Comparison of ENCODE assay signal across 1 cellular context in the genomic region with DNA sequence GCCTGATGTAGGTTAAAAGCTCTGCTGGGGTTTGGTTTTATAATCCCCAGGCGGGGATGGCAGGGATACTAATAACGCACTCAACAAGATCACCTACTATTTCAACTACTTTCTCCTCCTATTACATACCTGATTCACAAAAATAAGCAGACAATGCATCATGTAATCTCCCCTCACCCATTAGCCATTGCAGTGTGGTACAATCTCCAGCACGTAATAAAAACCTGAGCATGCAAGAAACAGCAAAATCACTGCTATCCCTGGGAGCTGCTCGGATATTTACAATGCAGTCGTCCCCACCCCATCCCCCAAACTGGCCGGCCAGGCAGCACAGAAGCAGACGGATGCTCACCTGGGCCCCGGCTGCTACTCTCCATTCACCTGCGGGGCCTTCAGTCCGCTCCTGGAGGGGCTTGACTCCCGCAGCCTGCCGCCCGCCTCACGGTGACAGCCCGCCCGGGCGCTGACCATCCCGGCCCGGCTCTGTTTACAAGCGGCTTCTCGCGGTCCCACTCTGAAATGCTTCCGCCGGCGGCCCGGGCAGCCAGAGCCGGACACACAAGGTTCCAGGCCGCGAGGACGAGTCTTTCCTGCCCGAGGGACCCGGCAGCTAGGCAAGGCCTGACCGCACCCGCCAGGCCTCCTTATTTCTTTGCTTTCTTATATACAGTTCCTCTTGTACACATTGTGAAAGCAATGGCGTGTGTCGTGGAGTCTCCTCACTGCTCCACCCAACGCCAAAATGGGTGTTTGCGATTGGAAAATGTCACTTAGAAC.
TF ChIP-seq lines count a peak whose summit lies in the region.

A gene with protein sequence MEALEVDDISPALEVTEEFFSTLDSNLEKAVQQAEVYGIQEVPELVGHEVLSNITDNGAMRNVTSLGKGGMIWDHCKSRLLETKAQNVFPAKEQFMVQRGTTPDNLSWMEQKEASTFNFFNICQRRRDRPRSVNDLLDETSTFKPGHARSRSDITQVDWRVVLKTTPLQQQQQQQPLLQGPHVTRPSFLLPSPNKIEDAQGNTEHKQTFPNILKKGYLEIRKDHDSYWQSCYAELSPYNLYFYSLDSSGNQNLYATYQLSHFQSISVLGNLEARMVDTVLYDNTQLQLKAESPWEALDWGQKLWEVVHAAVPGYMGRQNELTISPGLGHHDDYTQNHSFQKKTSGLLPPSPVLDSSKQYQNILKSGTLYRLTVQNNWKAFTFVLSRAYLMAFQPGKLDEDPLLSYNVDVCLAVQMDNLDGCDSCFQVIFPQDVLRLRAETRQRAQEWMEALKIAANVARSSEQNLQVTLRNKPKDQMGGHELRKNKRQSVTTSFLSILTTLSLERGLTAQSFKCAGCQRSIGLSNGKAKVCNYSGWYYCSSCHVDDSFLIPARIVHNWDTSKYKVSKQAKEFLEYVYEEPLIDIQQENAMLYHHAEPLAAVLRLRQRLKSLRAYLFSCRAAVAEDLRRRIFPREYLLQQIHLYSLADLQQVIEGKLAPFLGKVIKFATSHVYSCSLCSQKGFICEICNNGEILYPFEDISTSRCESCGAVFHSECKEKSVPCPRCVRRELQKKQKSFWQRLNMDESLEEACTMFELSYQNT (minus strand): TSS at position 491 of the 777 bp plus-strand sequence. CDS start 23,888 bp downstream, outside the sequence.

TF ChIP-seq in HepG2, 621 proteins besides CTCF, POLR2A, EP300 and RAD21 (continued from another document and continues in another):
- TF ChIP-seq, protein P1, sequence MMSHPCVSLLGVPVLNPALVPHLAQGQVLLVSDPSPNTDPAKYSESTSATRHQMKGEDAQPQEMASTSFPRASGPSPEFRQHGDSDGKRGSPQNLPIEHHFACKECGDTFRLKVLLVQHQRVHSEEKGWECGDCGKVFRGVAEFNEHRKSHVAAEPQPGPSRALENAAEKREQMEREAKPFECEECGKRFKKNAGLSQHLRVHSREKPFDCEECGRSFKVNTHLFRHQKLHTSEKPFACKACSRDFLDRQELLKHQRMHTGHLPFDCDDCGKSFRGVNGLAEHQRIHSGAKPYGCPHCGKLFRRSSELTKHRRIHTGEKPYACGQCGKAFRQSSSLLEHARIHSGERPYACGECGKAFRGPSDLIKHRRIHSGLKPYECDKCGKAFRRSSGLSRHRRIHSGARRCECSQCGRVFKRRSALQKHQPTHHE (CRISPR knock-in tag; IDR thresholded peaks at IDR 0.05; ENCODE audit: borderline replicate concordance): peak; percentile 90; the same call in 1 of the 2 replicates
- TF ChIP-seq, protein P2, sequence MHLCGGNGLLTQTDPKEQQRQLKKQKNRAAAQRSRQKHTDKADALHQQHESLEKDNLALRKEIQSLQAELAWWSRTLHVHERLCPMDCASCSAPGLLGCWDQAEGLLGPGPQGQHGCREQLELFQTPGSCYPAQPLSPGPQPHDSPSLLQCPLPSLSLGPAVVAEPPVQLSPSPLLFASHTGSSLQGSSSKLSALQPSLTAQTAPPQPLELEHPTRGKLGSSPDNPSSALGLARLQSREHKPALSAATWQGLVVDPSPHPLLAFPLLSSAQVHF (CRISPR knock-in tag; IDR thresholded peaks at IDR 0.05): peak; percentile 86; the same call in 1 of the 2 replicates
- TF ChIP-seq ZSCAN9 (CRISPR knock-in tag; IDR thresholded peaks at IDR 0.05; ENCODE audit: borderline replicate concordance) (0 out of 2 replicates have a peak, but pooled peaks have one; percentile 80), ZSCAN25 (CRISPR knock-in tag; IDR thresholded peaks at IDR 0.05) (peak; percentile 88), ZMYM2 (CRISPR knock-in tag; IDR thresholded peaks at IDR 0.05) (peak; percentile 78), HDAC1 (CRISPR knock-in tag; IDR thresholded peaks at IDR 0.05) (peak; percentile 100), GFI1 (CRISPR knock-in tag; IDR thresholded peaks at IDR 0.05; ENCODE audit: borderline replicate concordance) (peak; percentile 97), ATRX (CRISPR knock-in tag; IDR thresholded peaks at IDR 0.05; ENCODE audit: borderline replicate concordance) (no peak), PCBP1 (IDR thresholded peaks at IDR 0.05; ENCODE audit: borderline replicate concordance, low read depth, low read length) (peak; percentile 92), TBP (CRISPR knock-in tag; IDR thresholded peaks at IDR 0.05) (no peak), MIXL1 (CRISPR knock-in tag; IDR thresholded peaks at IDR 0.05) (peak; percentile 96), HDAC2 (CRISPR knock-in tag; IDR thresholded peaks at IDR 0.05) (peak; percentile 98), ZNF562 (CRISPR knock-in tag; IDR thresholded peaks at IDR 0.05; ENCODE audit: borderline replicate concordance) (0 out of 2 replicates have a peak, but pooled peaks have one; percentile 52), ZNF441 (CRISPR knock-in tag; IDR thresholded peaks at IDR 0.05; ENCODE audit: borderline replicate concordance) (peak; percentile 90), ZBTB7A (CRISPR knock-in tag; IDR thresholded peaks at IDR 0.05) (no peak), HNRNPUL1 (IDR thresholded peaks at IDR 0.05; ENCODE audit: low read depth, low read length) (0 out of 2 replicates have a peak, but pooled peaks have one; percentile 41), RFX5 (IDR thresholded peaks at IDR 0.05; ENCODE audit: low read depth, low read length) (0 out of 2 replicates have a peak, but pooled peaks have one; percentile 11), GPN1 (CRISPR knock-in tag; IDR thresholded peaks at IDR 0.05; ENCODE audit: borderline replicate concordance) (0 out of 2 replicates have a peak, but pooled peaks have one; percentile 85), ZNF605 (CRISPR knock-in tag; IDR thresholded peaks at IDR 0.05) (peak; percentile 98), HNRNPK (IDR thresholded peaks at IDR 0.05; ENCODE audit: low read depth, low read length, poor library complexity, severe bottlenecking) (peak; percentile 67), AHR (CRISPR knock-in tag; IDR thresholded peaks at IDR 0.05) (peak; percentile 96; the same call in 1 of the 2 replicates), MTF1 (CRISPR knock-in tag; IDR thresholded peaks at IDR 0.05) (peak; percentile 86; the same call in 1 of the 2 replicates), ZNF296 (CRISPR knock-in tag; conservative IDR thresholded peaks at IDR 0.05) (0 out of 2 replicates have a peak, but pooled peaks have one; percentile 66), ZSCAN29 (CRISPR knock-in tag; conservative IDR thresholded peaks at IDR 0.05) (peak; percentile 92), ZNF816 (CRISPR knock-in tag; IDR thresholded peaks at IDR 0.05; ENCODE audit: borderline replicate concordance) (peak; percentile 96; the same call in 1 of the 2 replicates), SRSF4 (IDR thresholded peaks at IDR 0.05; ENCODE audit: low read depth, low read length, poor library complexity, severe bottlenecking) (no peak), NFE2 (CRISPR knock-in tag; IDR thresholded peaks at IDR 0.05) (no peak), GABPA (IDR thresholded peaks at IDR 0.05; ENCODE audit: low read depth, low read length) (peak; percentile 80), GABPA (CRISPR knock-in tag; IDR thresholded peaks at IDR 0.05; ENCODE audit: low read depth) (peak; percentile 93)
- TF ChIP-seq, protein P3, sequence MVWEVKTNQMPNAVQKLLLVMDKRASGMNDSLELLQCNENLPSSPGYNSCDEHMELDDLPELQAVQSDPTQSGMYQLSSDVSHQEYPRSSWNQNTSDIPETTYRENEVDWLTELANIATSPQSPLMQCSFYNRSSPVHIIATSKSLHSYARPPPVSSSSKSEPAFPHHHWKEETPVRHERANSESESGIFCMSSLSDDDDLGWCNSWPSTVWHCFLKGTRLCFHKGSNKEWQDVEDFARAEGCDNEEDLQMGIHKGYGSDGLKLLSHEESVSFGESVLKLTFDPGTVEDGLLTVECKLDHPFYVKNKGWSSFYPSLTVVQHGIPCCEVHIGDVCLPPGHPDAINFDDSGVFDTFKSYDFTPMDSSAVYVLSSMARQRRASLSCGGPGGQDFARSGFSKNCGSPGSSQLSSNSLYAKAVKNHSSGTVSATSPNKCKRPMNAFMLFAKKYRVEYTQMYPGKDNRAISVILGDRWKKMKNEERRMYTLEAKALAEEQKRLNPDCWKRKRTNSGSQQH (CRISPR knock-in tag; IDR thresholded peaks at IDR 0.05; ENCODE audit: low read depth): peak; percentile 99
- TF ChIP-seq, protein P4, sequence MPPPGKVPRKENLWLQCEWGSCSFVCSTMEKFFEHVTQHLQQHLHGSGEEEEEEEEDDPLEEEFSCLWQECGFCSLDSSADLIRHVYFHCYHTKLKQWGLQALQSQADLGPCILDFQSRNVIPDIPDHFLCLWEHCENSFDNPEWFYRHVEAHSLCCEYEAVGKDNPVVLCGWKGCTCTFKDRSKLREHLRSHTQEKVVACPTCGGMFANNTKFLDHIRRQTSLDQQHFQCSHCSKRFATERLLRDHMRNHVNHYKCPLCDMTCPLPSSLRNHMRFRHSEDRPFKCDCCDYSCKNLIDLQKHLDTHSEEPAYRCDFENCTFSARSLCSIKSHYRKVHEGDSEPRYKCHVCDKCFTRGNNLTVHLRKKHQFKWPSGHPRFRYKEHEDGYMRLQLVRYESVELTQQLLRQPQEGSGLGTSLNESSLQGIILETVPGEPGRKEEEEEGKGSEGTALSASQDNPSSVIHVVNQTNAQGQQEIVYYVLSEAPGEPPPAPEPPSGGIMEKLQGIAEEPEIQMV (CRISPR knock-in tag; IDR thresholded peaks at IDR 0.05; ENCODE audit: low read depth): peak; percentile 87; the same call in 1 of the 2 replicates
- TF ChIP-seq, protein P5, sequence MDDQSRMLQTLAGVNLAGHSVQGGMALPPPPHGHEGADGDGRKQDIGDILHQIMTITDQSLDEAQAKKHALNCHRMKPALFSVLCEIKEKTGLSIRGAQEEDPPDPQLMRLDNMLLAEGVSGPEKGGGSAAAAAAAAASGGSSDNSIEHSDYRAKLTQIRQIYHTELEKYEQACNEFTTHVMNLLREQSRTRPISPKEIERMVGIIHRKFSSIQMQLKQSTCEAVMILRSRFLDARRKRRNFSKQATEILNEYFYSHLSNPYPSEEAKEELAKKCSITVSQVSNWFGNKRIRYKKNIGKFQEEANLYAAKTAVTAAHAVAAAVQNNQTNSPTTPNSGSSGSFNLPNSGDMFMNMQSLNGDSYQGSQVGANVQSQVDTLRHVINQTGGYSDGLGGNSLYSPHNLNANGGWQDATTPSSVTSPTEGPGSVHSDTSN (CRISPR knock-in tag; IDR thresholded peaks at IDR 0.05; ENCODE audit: borderline replicate concordance): no peak; the same call in 1 of the 2 replicates
- TF ChIP-seq, protein P6, sequence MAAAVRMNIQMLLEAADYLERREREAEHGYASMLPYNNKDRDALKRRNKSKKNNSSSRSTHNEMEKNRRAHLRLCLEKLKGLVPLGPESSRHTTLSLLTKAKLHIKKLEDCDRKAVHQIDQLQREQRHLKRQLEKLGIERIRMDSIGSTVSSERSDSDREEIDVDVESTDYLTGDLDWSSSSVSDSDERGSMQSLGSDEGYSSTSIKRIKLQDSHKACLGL (CRISPR knock-in tag; IDR thresholded peaks at IDR 0.05): peak; percentile 94
- TF ChIP-seq, protein P7, sequence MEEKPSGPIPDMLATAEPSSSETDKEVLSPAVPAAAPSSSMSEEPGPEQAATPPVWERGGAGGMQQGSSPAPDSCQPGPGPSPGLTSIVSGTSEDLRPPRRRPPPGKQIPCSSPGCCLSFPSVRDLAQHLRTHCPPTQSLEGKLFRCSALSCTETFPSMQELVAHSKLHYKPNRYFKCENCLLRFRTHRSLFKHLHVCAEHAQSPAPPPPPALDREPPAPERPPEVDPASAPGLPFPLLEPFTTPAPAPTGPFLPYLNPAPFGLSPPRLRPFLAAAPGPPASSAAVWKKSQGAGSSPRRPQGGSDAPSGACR (CRISPR knock-in tag; IDR thresholded peaks at IDR 0.05): peak; percentile 95; the same call in 1 of the 2 replicates
- TF ChIP-seq, protein P8, sequence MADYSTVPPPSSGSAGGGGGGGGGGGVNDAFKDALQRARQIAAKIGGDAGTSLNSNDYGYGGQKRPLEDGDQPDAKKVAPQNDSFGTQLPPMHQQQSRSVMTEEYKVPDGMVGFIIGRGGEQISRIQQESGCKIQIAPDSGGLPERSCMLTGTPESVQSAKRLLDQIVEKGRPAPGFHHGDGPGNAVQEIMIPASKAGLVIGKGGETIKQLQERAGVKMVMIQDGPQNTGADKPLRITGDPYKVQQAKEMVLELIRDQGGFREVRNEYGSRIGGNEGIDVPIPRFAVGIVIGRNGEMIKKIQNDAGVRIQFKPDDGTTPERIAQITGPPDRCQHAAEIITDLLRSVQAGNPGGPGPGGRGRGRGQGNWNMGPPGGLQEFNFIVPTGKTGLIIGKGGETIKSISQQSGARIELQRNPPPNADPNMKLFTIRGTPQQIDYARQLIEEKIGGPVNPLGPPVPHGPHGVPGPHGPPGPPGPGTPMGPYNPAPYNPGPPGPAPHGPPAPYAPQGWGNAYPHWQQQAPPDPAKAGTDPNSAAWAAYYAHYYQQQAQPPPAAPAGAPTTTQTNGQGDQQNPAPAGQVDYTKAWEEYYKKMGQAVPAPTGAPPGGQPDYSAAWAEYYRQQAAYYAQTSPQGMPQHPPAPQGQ (CRISPR knock-in tag; IDR thresholded peaks at IDR 0.05; ENCODE audit: borderline replicate concordance): no peak
- TF ChIP-seq, protein P9, sequence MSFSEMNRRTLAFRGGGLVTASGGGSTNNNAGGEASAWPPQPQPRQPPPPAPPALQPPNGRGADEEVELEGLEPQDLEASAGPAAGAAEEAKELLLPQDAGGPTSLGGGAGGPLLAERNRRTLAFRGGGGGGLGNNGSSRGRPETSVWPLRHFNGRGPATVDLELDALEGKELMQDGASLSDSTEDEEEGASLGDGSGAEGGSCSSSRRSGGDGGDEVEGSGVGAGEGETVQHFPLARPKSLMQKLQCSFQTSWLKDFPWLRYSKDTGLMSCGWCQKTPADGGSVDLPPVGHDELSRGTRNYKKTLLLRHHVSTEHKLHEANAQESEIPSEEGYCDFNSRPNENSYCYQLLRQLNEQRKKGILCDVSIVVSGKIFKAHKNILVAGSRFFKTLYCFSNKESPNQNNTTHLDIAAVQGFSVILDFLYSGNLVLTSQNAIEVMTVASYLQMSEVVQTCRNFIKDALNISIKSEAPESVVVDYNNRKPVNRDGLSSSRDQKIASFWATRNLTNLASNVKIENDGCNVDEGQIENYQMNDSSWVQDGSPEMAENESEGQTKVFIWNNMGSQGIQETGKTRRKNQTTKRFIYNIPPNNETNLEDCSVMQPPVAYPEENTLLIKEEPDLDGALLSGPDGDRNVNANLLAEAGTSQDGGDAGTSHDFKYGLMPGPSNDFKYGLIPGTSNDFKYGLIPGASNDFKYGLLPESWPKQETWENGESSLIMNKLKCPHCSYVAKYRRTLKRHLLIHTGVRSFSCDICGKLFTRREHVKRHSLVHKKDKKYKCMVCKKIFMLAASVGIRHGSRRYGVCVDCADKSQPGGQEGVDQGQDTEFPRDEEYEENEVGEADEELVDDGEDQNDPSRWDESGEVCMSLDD (CRISPR knock-in tag; IDR thresholded peaks at IDR 0.05; ENCODE audit: borderline replicate concordance): peak; percentile 56; the same call in 1 of the 2 replicates
- TF ChIP-seq, protein P10, sequence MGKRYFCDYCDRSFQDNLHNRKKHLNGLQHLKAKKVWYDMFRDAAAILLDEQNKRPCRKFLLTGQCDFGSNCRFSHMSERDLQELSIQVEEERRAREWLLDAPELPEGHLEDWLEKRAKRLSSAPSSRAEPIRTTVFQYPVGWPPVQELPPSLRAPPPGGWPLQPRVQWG (CRISPR knock-in tag; IDR thresholded peaks at IDR 0.05; ENCODE audit: borderline replicate concordance, low read depth): no peak
- TF ChIP-seq, protein P11, sequence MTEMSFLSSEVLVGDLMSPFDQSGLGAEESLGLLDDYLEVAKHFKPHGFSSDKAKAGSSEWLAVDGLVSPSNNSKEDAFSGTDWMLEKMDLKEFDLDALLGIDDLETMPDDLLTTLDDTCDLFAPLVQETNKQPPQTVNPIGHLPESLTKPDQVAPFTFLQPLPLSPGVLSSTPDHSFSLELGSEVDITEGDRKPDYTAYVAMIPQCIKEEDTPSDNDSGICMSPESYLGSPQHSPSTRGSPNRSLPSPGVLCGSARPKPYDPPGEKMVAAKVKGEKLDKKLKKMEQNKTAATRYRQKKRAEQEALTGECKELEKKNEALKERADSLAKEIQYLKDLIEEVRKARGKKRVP (CRISPR knock-in tag; IDR thresholded peaks at IDR 0.05): peak; percentile 8 to 84; a peak in 3 of 4 replicates
